In genomic region chr7:33661430-33662160, GRCh38 we compare ENCODE assay signal across 1 cellular context.
TF ChIP-seq lines count a peak whose summit lies in the region.

No MANE protein-coding gene starts in this region.

TF ChIP-seq in HepG2, 621 proteins besides CTCF, POLR2A, EP300 and RAD21 (continued from another document):
- TF ChIP-seq CHD2 (IDR thresholded peaks at IDR 0.05; ENCODE audit: low read depth, low read length) (no peak), SALL1 (CRISPR knock-in tag; IDR thresholded peaks at IDR 0.05) (no peak), ZNF720 (CRISPR knock-in tag; IDR thresholded peaks at IDR 0.05) (no peak), NR2F2 (IDR thresholded peaks at IDR 0.05; ENCODE audit: borderline replicate concordance, low read depth) (no peak), NFE2 (CRISPR knock-in tag; IDR thresholded peaks at IDR 0.05) (no peak), SOX5 (CRISPR knock-in tag; IDR thresholded peaks at IDR 0.05; ENCODE audit: borderline replicate concordance) (no peak)
- TF ChIP-seq, protein P1, sequence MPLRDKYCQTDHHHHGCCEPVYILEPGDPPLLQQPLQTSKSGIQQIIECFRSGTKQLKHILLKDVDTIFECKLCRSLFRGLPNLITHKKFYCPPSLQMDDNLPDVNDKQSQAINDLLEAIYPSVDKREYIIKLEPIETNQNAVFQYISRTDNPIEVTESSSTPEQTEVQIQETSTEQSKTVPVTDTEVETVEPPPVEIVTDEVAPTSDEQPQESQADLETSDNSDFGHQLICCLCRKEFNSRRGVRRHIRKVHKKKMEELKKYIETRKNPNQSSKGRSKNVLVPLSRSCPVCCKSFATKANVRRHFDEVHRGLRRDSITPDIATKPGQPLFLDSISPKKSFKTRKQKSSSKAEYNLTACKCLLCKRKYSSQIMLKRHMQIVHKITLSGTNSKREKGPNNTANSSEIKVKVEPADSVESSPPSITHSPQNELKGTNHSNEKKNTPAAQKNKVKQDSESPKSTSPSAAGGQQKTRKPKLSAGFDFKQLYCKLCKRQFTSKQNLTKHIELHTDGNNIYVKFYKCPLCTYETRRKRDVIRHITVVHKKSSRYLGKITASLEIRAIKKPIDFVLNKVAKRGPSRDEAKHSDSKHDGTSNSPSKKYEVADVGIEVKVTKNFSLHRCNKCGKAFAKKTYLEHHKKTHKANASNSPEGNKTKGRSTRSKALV (CRISPR knock-in tag; IDR thresholded peaks at IDR 0.05): no peak
